ENCODE assay signal across 1 cellular context in genomic region chr7:16644157-16644556, GRCh38.
TF ChIP-seq lines count a peak whose summit lies in the region.

No MANE protein-coding gene starts in this region.

TF ChIP-seq in HCT116, 20 proteins besides CTCF, POLR2A, EP300 and RAD21 (continued from another document):
- TF ChIP-seq YY1 (IDR thresholded peaks at IDR 0.05; ENCODE audit: extremely low read depth, insufficient replicate concordance, low read depth, low read length), result no peak
- TF ChIP-seq REST (IDR thresholded peaks at IDR 0.05; ENCODE audit: low read depth), result no peak
TF ChIP-seq in HCT116: peak in this region for 0.
